Comparison of ENCODE assay signal across 14 cellular contexts in genomic region chr17:74426551-74427047, GRCh38. TPM values are rescaled to one million over a fixed set of nuclear protein-coding genes. Genes with fewer than 3 reads are reported as not detected.
DNase-seq lines count a peak whose midpoint lies in the region; ATAC-seq and TF ChIP-seq lines count a peak whose summit lies in the region.
"Had no signal": no experiment of that assay in that cellular context is flagged by ENCODE, and none has a peak within 500 bp of the region (broad histone marks: within the 10 kb centered on the region; RNA-seq: fewer than 3 reads in every experiment).

No MANE protein-coding gene starts in this region.

- H3K27ac ChIP-seq in body of pancreas: peak overlapping the region; percentile 72 to 88 (median 78)
- H3K27ac ChIP-seq in stomach: peak overlapping the region; percentile 88 to 99 (median 96)
- H3K27ac ChIP-seq: SJCRH30, VCaP had no signal

- H3K9me3 Mint-ChIP-seq in T-cell: no peaks in the 10 kb centered on the region
- H3K9me3 Mint-ChIP-seq: activated naive CD8-positive, alpha-beta T cell treated with anti-CD3 and anti-CD28 coated beads, Interleukin-2, amount 10 ng/mL, durations not matched to agents 7 days and 5 days; dendritic cell treated with granulocyte-macrophage colony-stimulating factor and Interleukin-4, amounts not matched to agents 40 ng/mL and 50 ng/mL, for 4 days had no signal

- DNase-seq in HT1080 (ENCODE audit: low read depth) (peak; percentile 7), body of pancreas (no peak), left kidney (ENCODE audit: low read depth, low spot score) (peak; percentile 79), stomach (no peak), NCI-H748 treated with DMSO at 0.1 percent for 48 hours (lab: John Stamatoyannopoulos, UW) (no peak), ecto neural progenitor cell (ENCODE audit: low spot score) (no peak), T-cell (no peak)
- DNase-seq in NK-92 treated with Interleukin-12 subunit alpha and Interleukin-12 subunit beta, amount 100 ng/mL, for 24 hours (lab: John Stamatoyannopoulos, UW): no peak
- DNase-seq: activated CD8-positive, alpha-beta memory T cell treated with anti-CD3 and anti-CD28 coated beads, Interleukin-2, amount 10 ng/mL, durations not matched to agents 7 days and 5 days; activated naive CD8-positive, alpha-beta T cell treated with anti-CD3 and anti-CD28 coated beads, Interleukin-2, amount 10 ng/mL, durations not matched to agents 7 days and 5 days; CD4-positive, CD25-positive, alpha-beta regulatory T cell; SJCRH30 had no signal

- intact Hi-C loops in body of pancreas (cut with DNase I): no loop called here
- intact Hi-C loops in stomach (cut with DNase I; ENCODE audit: low total_unique reads): no loop called here

- no peak for TF ChIP-seq POLR2A in body of pancreas (IDR thresholded peaks at IDR 0.05)
- TF ChIP-seq POLR2A in stomach (IDR thresholded peaks at IDR 0.05): no peak

- H3K36me3 ChIP-seq in body of pancreas (replicated peaks in 1 of 2; ENCODE audit: insufficient read depth in 1 of 2, low read depth in 2 of 2) (no peaks in the 10 kb centered on the region), stomach (no peaks in the 10 kb centered on the region)
- H3K36me3 ChIP-seq: SJCRH30 had no signal

- H3K4me1 ChIP-seq in body of pancreas (peaks cover 44% of the 10 kb centered on the region), stomach (peaks cover 32 to 57% (median 49%) of the 10 kb centered on the region in 4 donors)
- H3K4me1 ChIP-seq: SJCRH30 had no signal

- H3K4me1 Mint-ChIP-seq in T-cell: peaks cover 0 to 14% (median 12%) of the 10 kb centered on the region in 3 donors

- POLR2A ChIA-PET in T-cell (lab: Charles Lee): no interaction called here

- no peak overlapping the region for H3K27ac Mint-ChIP-seq in T-cell
- H3K27ac Mint-ChIP-seq: activated CD8-positive, alpha-beta memory T cell treated with anti-CD3 and anti-CD28 coated beads, Interleukin-2, amount 10 ng/mL, durations not matched to agents 7 days and 5 days; activated naive CD8-positive, alpha-beta T cell treated with anti-CD3 and anti-CD28 coated beads, Interleukin-2, amount 10 ng/mL, durations not matched to agents 7 days and 5 days; dendritic cell treated with granulocyte-macrophage colony-stimulating factor and Interleukin-4, amounts not matched to agents 40 ng/mL and 50 ng/mL, for 4 days had no signal

- ATAC-seq in body of pancreas (no peak), T-cell (replicated peaks in 1 of 4) (no peak)
- ATAC-seq: activated CD8-positive, alpha-beta memory T cell treated with anti-CD3 and anti-CD28 coated beads, Interleukin-2, amount 10 ng/mL, durations not matched to agents 7 days and 5 days had no signal

- CTCF ChIA-PET in T-cell (lab: Charles Lee): no interaction called here

- no peak for TF ChIP-seq CTCF in body of pancreas (IDR thresholded peaks at IDR 0.05)
- TF ChIP-seq CTCF in stomach (IDR thresholded peaks at IDR 0.05): no peak

- H3K27me3 ChIP-seq in body of pancreas (no peaks in the 10 kb centered on the region), stomach (peaks cover 0 to 31% (median 10%) of the 10 kb centered on the region in 3 donors)

- H3K9me3 ChIP-seq in body of pancreas (no peaks in the 10 kb centered on the region), stomach (no peaks in the 10 kb centered on the region)
- H3K9me3 ChIP-seq: SJCRH30 had no signal

- H3K36me3 Mint-ChIP-seq in T-cell: no peaks in the 10 kb centered on the region
- H3K36me3 Mint-ChIP-seq: activated CD8-positive, alpha-beta memory T cell treated with anti-CD3 and anti-CD28 coated beads, Interleukin-2, amount 10 ng/mL, durations not matched to agents 7 days and 5 days; activated naive CD8-positive, alpha-beta T cell treated with anti-CD3 and anti-CD28 coated beads, Interleukin-2, amount 10 ng/mL, durations not matched to agents 7 days and 5 days; CD4-positive, CD25-positive, alpha-beta regulatory T cell had no signal

- H3K4me3 Mint-ChIP-seq in T-cell: no peak overlapping the region
- H3K4me3 Mint-ChIP-seq: activated CD8-positive, alpha-beta memory T cell treated with anti-CD3 and anti-CD28 coated beads, Interleukin-2, amount 10 ng/mL, durations not matched to agents 7 days and 5 days; activated naive CD8-positive, alpha-beta T cell treated with anti-CD3 and anti-CD28 coated beads, Interleukin-2, amount 10 ng/mL, durations not matched to agents 7 days and 5 days; CD4-positive, CD25-positive, alpha-beta regulatory T cell; dendritic cell treated with granulocyte-macrophage colony-stimulating factor and Interleukin-4, amounts not matched to agents 40 ng/mL and 50 ng/mL, for 4 days had no signal

- H3K4me3 ChIP-seq in body of pancreas (no peak overlapping the region), stomach (no peak overlapping the region)
- H3K4me3 ChIP-seq: SJCRH30 had no signal

- TF ChIP-seq EP300 in stomach (IDR thresholded peaks at IDR 0.05): no peak

- 85 to 87% methylated on average over 9 of the region's 9 CpGs for WGBS in body of pancreas, 2 donors
- 64 to 78% (median 72%) methylated on average over 9 of the region's 9 CpGs for WGBS in stomach, 5 donors

- H3K27me3 Mint-ChIP-seq in T-cell: peaks cover 27 to 46% of the 10 kb centered on the region in 2 donors

RNA-seq across cellular contexts. Expression of gene GPRC5C, which starts 5.3 kb away (rescaled TPM):
- not detected in 2 replicates for total RNA-seq in HT1080 (2014; rRNA removed; shearing (Covaris generic))
- 0.05 and 0.07 TPM in 2 replicates for polyA plus RNA-seq in HT1080 (2015; cell fraction: cytosol; rRNA removed)
- 0.10 TPM in 1 of 2 replicates, not detected in the other for polyA plus RNA-seq in HT1080 (2015; cell fraction: nucleus; rRNA removed)
- total RNA-seq in body of pancreas (10 to 100 TPM; 68.0 to 71.2 TPM), stomach (100 to 1,000 TPM in 4 of 5 donors, 10 to 100 TPM in 1; 66.5 to 321 (median 141) TPM), T-cell (1 to 10 TPM in 1 of 5 donors, under 1 TPM in 2, not detected in 2; 0.46 to 1.5 (median 0.55) TPM)
- polyA plus RNA-seq in stomach: 100 to 1,000 TPM in 2 of 3 donors, 10 to 100 TPM in 1; 84.5 to 145 (median 117) TPM
- total RNA-seq: activated CD8-positive, alpha-beta memory T cell treated with anti-CD3 and anti-CD28 coated beads, Interleukin-2, amount 10 ng/mL, durations not matched to agents 7 days and 5 days; activated naive CD8-positive, alpha-beta T cell treated with anti-CD3 and anti-CD28 coated beads, Interleukin-2, amount 10 ng/mL, durations not matched to agents 7 days and 5 days; CD4-positive, CD25-positive, alpha-beta regulatory T cell; SJCRH30 had no signal
- polyA plus RNA-seq: CD4-positive, CD25-positive, alpha-beta regulatory T cell had no signal

RNA-seq across cellular contexts. Expression of gene CD300A, which starts 39.8 kb away (rescaled TPM):
- total RNA-seq in HT1080 (2014; rRNA removed; shearing (Covaris generic)): not detected in 2 replicates
- not detected in 2 replicates for polyA plus RNA-seq in HT1080 (2015; cell fraction: cytosol; rRNA removed)
- not detected in 2 replicates for polyA plus RNA-seq in HT1080 (2015; cell fraction: nucleus; rRNA removed)
- 1 to 10 TPM; 2.0 to 3.1 TPM for total RNA-seq in body of pancreas
- total RNA-seq in stomach: 1 to 10 TPM in 3 of 5 donors, not detected in 2; 3.1 to 8.0 (median 5.3) TPM
- polyA plus RNA-seq in stomach: 1 to 10 TPM; 1.8 to 4.7 (median 2.7) TPM
- total RNA-seq in T-cell: 10 to 100 TPM in 4 of 5 donors, 1 to 10 TPM in 1; 9.2 to 18.8 (median 12.5) TPM
- total RNA-seq: SJCRH30 had no signal

RNA-seq across cellular contexts. Expression of gene GPR142, which starts 59.3 kb away (rescaled TPM):
- total RNA-seq in HT1080 (2014; rRNA removed; shearing (Covaris generic)): not detected in 2 replicates
- polyA plus RNA-seq in HT1080 (2015; cell fraction: cytosol; rRNA removed): not detected in 2 replicates
- not detected in 2 replicates for polyA plus RNA-seq in HT1080 (2015; cell fraction: nucleus; rRNA removed)
- total RNA-seq in body of pancreas (under 1 TPM; 0.52 to 0.66 TPM), stomach (not detected), T-cell (not detected)
- not detected for polyA plus RNA-seq in stomach
- total RNA-seq: activated CD8-positive, alpha-beta memory T cell treated with anti-CD3 and anti-CD28 coated beads, Interleukin-2, amount 10 ng/mL, durations not matched to agents 7 days and 5 days; activated naive CD8-positive, alpha-beta T cell treated with anti-CD3 and anti-CD28 coated beads, Interleukin-2, amount 10 ng/mL, durations not matched to agents 7 days and 5 days; CD4-positive, CD25-positive, alpha-beta regulatory T cell; SJCRH30 had no signal
- polyA plus RNA-seq: CD4-positive, CD25-positive, alpha-beta regulatory T cell had no signal

Comparison
In these comparisons a context has a peak if more than half of its experiments do, and no peak if none do; other contexts are left out.
1. DNase-seq: peak in HT1080 (single experiment) and left kidney (single experiment); none in body of pancreas (0 of 4), stomach (single experiment), NCI-H748 treated with DMSO at 0.1 percent for 48 hours (single experiment), ecto neural progenitor cell (single experiment), NK-92 treated with Interleukin-12 subunit alpha and Interleukin-12 subunit beta, amount 100 ng/mL, for 24 hours (single experiment) and T-cell (0 of 34).
2. RNA of gene GPRC5C, which starts 5.3 kb away (total RNA-seq): 66.5 to 321 TPM in stomach and 68.0 to 71.2 TPM in body of pancreas; 0.46 to 1.5 TPM in T-cell and not detected in HT1080; every median in the first group is over 10 times any median in the second.